ENCODE assay signal across 11 cellular contexts in genomic region chr7:129907122-129907741, GRCh38. TPM values are rescaled to one million over a fixed set of nuclear protein-coding genes. Genes with fewer than 3 reads are reported as not detected.
A peak's percentile ranks its signal among the peaks of the same experiment; 100 is the strongest.
DNase-seq lines count a peak whose midpoint lies in the region; ATAC-seq and TF ChIP-seq lines count a peak whose summit lies in the region.
"Had no signal": no experiment of that assay in that cellular context is flagged by ENCODE, and none has a peak within 500 bp of the region (broad histone marks: within the 10 kb centered on the region; RNA-seq: fewer than 3 reads in every experiment).

No MANE protein-coding gene starts in this region.

- WGBS in hepatocyte (ENCODE audit: low lambda C conversion rate, missing lambda C conversion rate), result 83% methylated on average over 11 of the region's 11 CpGs
- WGBS in smooth muscle cell (ENCODE audit: low lambda C conversion rate), result 88% methylated on average over 11 of the region's 11 CpGs

- POLR2A ChIA-PET in activated CD4-positive, alpha-beta T cell treated with anti-CD3 and anti-CD28 coated beads, Interleukin-2, amount 10 ng/mL, durations not matched to agents 7 days and 5 days (lab: Charles Lee), result no interaction called here

- no peak overlapping the region for H3K4me2 ChIP-seq in hepatocyte
- H3K4me2 ChIP-seq in smooth muscle cell, result no peak overlapping the region

- H3K27ac ChIP-seq in VCaP, result peak overlapping the region; percentile 67
- H3K27ac ChIP-seq in hepatocyte, result peak overlapping the region; percentile 59
- H3K27ac ChIP-seq in smooth muscle cell (ENCODE audit: low read depth), result peak overlapping the region; percentile 10

- H3K27me3 Mint-ChIP-seq in activated CD4-positive, alpha-beta T cell treated with anti-CD3 and anti-CD28 coated beads, Interleukin-2, amount 10 ng/mL, durations not matched to agents 24 days and 14 days, result no peaks in the 10 kb centered on the region
- H3K27me3 Mint-ChIP-seq in activated CD4-positive, alpha-beta T cell treated with anti-CD3 and anti-CD28 coated beads, Interleukin-2, amount 10 ng/mL, durations not matched to agents 7 days and 5 days, result no peaks in the 10 kb centered on the region
- H3K27me3 Mint-ChIP-seq: dendritic cell treated with granulocyte-macrophage colony-stimulating factor and Interleukin-4, amounts not matched to agents 40 ng/mL and 50 ng/mL, for 4 days had no signal

- peaks cover 94% of the 10 kb centered on the region for H3K79me2 ChIP-seq in hepatocyte
- H3K79me2 ChIP-seq in smooth muscle cell (ENCODE audit: low read depth), result peaks cover 93% of the 10 kb centered on the region

- H3K9ac ChIP-seq in smooth muscle cell (ENCODE audit: low read depth), result no peak overlapping the region

- ATAC-seq in HG03095 (IDR thresholded peaks at IDR 0.05; ENCODE audit: unreplicated experiment) (no peak), GM19035 (IDR thresholded peaks at IDR 0.05; ENCODE audit: unreplicated experiment) (no peak)

- CTCF ChIA-PET in activated CD4-positive, alpha-beta T cell treated with anti-CD3 and anti-CD28 coated beads, Interleukin-2, amount 10 ng/mL, durations not matched to agents 7 days and 5 days (lab: Charles Lee), result interaction anchor here (0.9 kb wide), 2 partner anchors 8 to 10 kb away, joined by 3 read pairs; no protein-coding TSS in a partner anchor

- H3K36me3 ChIP-seq in hepatocyte (replicated peaks; ENCODE audit: insufficient read depth, low read depth) (no peaks in the 10 kb centered on the region), smooth muscle cell (ENCODE audit: low read depth) (no peaks in the 10 kb centered on the region)

- H3F3A ChIP-seq in smooth muscle cell (ENCODE audit: low read depth), result no peaks in the 10 kb centered on the region

- peaks cover 46% of the 10 kb centered on the region for H3K36me3 Mint-ChIP-seq in activated CD4-positive, alpha-beta T cell treated with anti-CD3 and anti-CD28 coated beads, Interleukin-2, amount 10 ng/mL, durations not matched to agents 24 days and 14 days (ENCODE audit: low read depth)
- peaks cover 61% of the 10 kb centered on the region for H3K36me3 Mint-ChIP-seq in activated CD4-positive, alpha-beta T cell treated with anti-CD3 and anti-CD28 coated beads, Interleukin-2, amount 10 ng/mL, durations not matched to agents 7 days and 5 days (ENCODE audit: low read depth)

- DNase-seq in activated CD4-positive, alpha-beta T cell treated with anti-CD3 and anti-CD28 coated beads, Interleukin-2, amount 10 ng/mL, durations not matched to agents 24 days and 14 days, result no peak
- DNase-seq in activated CD4-positive, alpha-beta T cell treated with anti-CD3 and anti-CD28 coated beads, Interleukin-2, amount 10 ng/mL, durations not matched to agents 7 days and 5 days, result no peak
- DNase-seq in hepatocyte (ENCODE audit: low spot score), result no peak
- no peak for DNase-seq in smooth muscle cell (lab: John Stamatoyannopoulos, UW; ENCODE audit: unreplicated experiment)
- DNase-seq in glomerular visceral epithelial cell (ENCODE audit: extremely low spot score), result no peak
- DNase-seq: activated CD4-positive, alpha-beta T cell treated with anti-CD3 and anti-CD28 coated beads for 4 hours; NCI-H2171 had no signal

- H3K4me3 ChIP-seq in hepatocyte (no peak overlapping the region), smooth muscle cell (no peak overlapping the region)

- H3K9me3 ChIP-seq in hepatocyte (ENCODE audit: low read depth) (no peaks in the 10 kb centered on the region), smooth muscle cell (replicated peaks; ENCODE audit: low read depth) (no peaks in the 10 kb centered on the region)

- H2AFZ ChIP-seq in hepatocyte (no peak overlapping the region), smooth muscle cell (ENCODE audit: low read depth) (no peak overlapping the region)

- no peaks in the 10 kb centered on the region for H3K9me2 ChIP-seq in hepatocyte (replicated peaks; ENCODE audit: insufficient read depth)

- peak overlapping the region; percentile 37 for H3K4me3 Mint-ChIP-seq in activated CD4-positive, alpha-beta T cell treated with anti-CD3 and anti-CD28 coated beads, Interleukin-2, amount 10 ng/mL, durations not matched to agents 24 days and 14 days
- H3K4me3 Mint-ChIP-seq in activated CD4-positive, alpha-beta T cell treated with anti-CD3 and anti-CD28 coated beads, Interleukin-2, amount 10 ng/mL, durations not matched to agents 7 days and 5 days, result no peak overlapping the region
- H3K4me3 Mint-ChIP-seq: dendritic cell treated with granulocyte-macrophage colony-stimulating factor and Interleukin-4, amounts not matched to agents 40 ng/mL and 50 ng/mL, for 4 days had no signal

- intact Hi-C loops in activated CD4-positive, alpha-beta T cell treated with anti-CD3 and anti-CD28 coated beads, Interleukin-2, amount 10 ng/mL, durations not matched to agents 24 days and 14 days (cut with micrococcal nuclease), result loop anchor here (2.0 kb wide), 1 partner anchor 42 kb away; no protein-coding TSS in a partner anchor

- peaks cover 57% of the 10 kb centered on the region for H4K20me1 ChIP-seq in hepatocyte (ENCODE audit: insufficient read depth, poor library complexity, severe bottlenecking)
- H4K20me1 ChIP-seq in smooth muscle cell (ENCODE audit: low read depth), result peaks cover 100% of the 10 kb centered on the region

- H3K27me3 ChIP-seq in hepatocyte (no peaks in the 10 kb centered on the region), smooth muscle cell (ENCODE audit: low read depth) (no peaks in the 10 kb centered on the region)

- H3K9me3 Mint-ChIP-seq in activated CD4-positive, alpha-beta T cell treated with anti-CD3 and anti-CD28 coated beads, Interleukin-2, amount 10 ng/mL, durations not matched to agents 24 days and 14 days, result peaks cover 15% of the 10 kb centered on the region
- H3K9me3 Mint-ChIP-seq in activated CD4-positive, alpha-beta T cell treated with anti-CD3 and anti-CD28 coated beads, Interleukin-2, amount 10 ng/mL, durations not matched to agents 7 days and 5 days, result peaks cover 18% of the 10 kb centered on the region
- H3K9me3 Mint-ChIP-seq: dendritic cell treated with granulocyte-macrophage colony-stimulating factor and Interleukin-4, amounts not matched to agents 40 ng/mL and 50 ng/mL, for 4 days had no signal

- no peak for TF ChIP-seq CTCF in VCaP (conservative IDR thresholded peaks at IDR 0.05)
- TF ChIP-seq CTCF in hepatocyte (IDR thresholded peaks at IDR 0.05; ENCODE audit: poor library complexity), result no peak
- TF ChIP-seq CTCF in smooth muscle cell (IDR thresholded peaks at IDR 0.05; ENCODE audit: borderline replicate concordance, insufficient read depth, poor library complexity, severe bottlenecking), result no peak

- H3K4me1 Mint-ChIP-seq in activated CD4-positive, alpha-beta T cell treated with anti-CD3 and anti-CD28 coated beads, Interleukin-2, amount 10 ng/mL, durations not matched to agents 24 days and 14 days, result peaks cover 20% of the 10 kb centered on the region
- peaks cover 34% of the 10 kb centered on the region for H3K4me1 Mint-ChIP-seq in activated CD4-positive, alpha-beta T cell treated with anti-CD3 and anti-CD28 coated beads, Interleukin-2, amount 10 ng/mL, durations not matched to agents 7 days and 5 days

- no peak overlapping the region for H3K27ac Mint-ChIP-seq in activated CD4-positive, alpha-beta T cell treated with anti-CD3 and anti-CD28 coated beads, Interleukin-2, amount 10 ng/mL, durations not matched to agents 24 days and 14 days
- no peak overlapping the region for H3K27ac Mint-ChIP-seq in activated CD4-positive, alpha-beta T cell treated with anti-CD3 and anti-CD28 coated beads, Interleukin-2, amount 10 ng/mL, durations not matched to agents 7 days and 5 days
- H3K27ac Mint-ChIP-seq: dendritic cell treated with granulocyte-macrophage colony-stimulating factor and Interleukin-4, amounts not matched to agents 40 ng/mL and 50 ng/mL, for 4 days had no signal

- H3K4me1 ChIP-seq in hepatocyte (ENCODE audit: insufficient read depth) (no peaks in the 10 kb centered on the region), smooth muscle cell (ENCODE audit: low read depth) (peaks cover 6% of the 10 kb centered on the region)

RNA-seq across cellular contexts. Expression of gene UBE2H, which starts 45.5 kb away (rescaled TPM):
- total RNA-seq in activated CD4-positive, alpha-beta T cell treated with anti-CD3 and anti-CD28 coated beads, Interleukin-2, amount 10 ng/mL, durations not matched to agents 24 days and 14 days, result 21.7 and 24.2 TPM in 2 replicates
- 10 to 100 TPM; 34.9 to 40.3 TPM for total RNA-seq in activated CD4-positive, alpha-beta T cell treated with anti-CD3 and anti-CD28 coated beads, Interleukin-2, amount 10 ng/mL, durations not matched to agents 7 days and 5 days
- total RNA-seq in hepatocyte, result 61.6 and 73.4 TPM in 2 replicates
- 85.5 and 98.9 TPM in 2 replicates for polyA plus RNA-seq in hepatocyte
- total RNA-seq in smooth muscle cell, result 74.5 and 94.5 TPM in 2 replicates
- 66.1 and 87.8 TPM in 2 replicates for polyA plus RNA-seq in smooth muscle cell

Comparison
In these comparisons a context has a peak if more than half of its experiments do, and no peak if none do; other contexts are left out.
1. H3K27ac ChIP-seq: peak in every context shown above with its lines; median percentile 67 in VCaP; 59 in hepatocyte; 10 in smooth muscle cell.